16 cellular contexts compared by ENCODE assay signal in the genomic region with DNA sequence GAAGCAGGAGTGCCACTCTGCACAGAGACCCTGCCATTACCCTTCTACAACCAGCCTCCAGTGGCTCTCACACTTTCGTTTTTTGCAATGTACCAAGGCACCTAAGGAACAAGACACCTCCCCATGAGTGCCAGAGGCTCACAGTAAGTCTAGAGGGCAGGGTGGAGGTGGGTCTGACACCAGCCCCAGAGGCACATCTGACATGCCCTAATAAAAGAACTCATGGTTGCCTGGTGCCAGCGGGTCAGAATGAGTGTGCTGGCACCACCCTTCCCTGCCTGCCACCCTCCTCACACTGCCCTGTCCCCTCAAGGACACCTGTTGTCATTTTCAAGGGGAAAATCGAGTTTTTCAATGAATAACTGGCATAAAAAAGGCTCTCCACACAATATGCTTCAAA.
"Had no signal": no experiment of that assay in that cellular context is flagged by ENCODE, and none has a peak within 500 bp of the region (broad histone marks: within the 10 kb centered on the region; RNA-seq: fewer than 3 reads in every experiment).

No MANE protein-coding gene starts in this region.

- H3K27ac Mint-ChIP-seq: activated naive CD8-positive, alpha-beta T cell treated with anti-CD3 and anti-CD28 coated beads for 36 hours; nephron had no signal

- H3K27ac ChIP-seq: suprapubic skin had no signal

- H3K4me3 ChIP-seq: mucosa of descending colon, suprapubic skin had no signal

- H3K27me3 ChIP-seq: suprapubic skin had no signal

- H3K27me3 Mint-ChIP-seq: activated naive CD8-positive, alpha-beta T cell treated with anti-CD3 and anti-CD28 coated beads for 36 hours; stimulated activated naive CD8-positive, alpha-beta T cell treated with anti-CD3 and anti-CD28 coated beads, Interleukin-15, amount 100 ng/mL, for 72 hours had no signal

- ATAC-seq: mucosa of descending colon; stimulated activated naive CD8-positive, alpha-beta T cell treated with anti-CD3 and anti-CD28 coated beads, Interleukin-15, amount 100 ng/mL, for 72 hours had no signal

- H3K4me3 Mint-ChIP-seq: activated naive CD8-positive, alpha-beta T cell treated with anti-CD3 and anti-CD28 coated beads for 36 hours; nephron; stimulated activated naive CD8-positive, alpha-beta T cell treated with anti-CD3 and anti-CD28 coated beads, Interleukin-15, amount 100 ng/mL, for 72 hours had no signal

- H3K9me3 ChIP-seq: mucosa of descending colon, suprapubic skin had no signal

- H3K9me3 Mint-ChIP-seq: nephron had no signal

- DNase-seq: activated CD4-positive, alpha-beta T cell treated with anti-CD3 and anti-CD28 coated beads, Interleukin-2, amount 50 U/mL, for 1 hour; activated CD4-positive, CD25-positive, alpha-beta regulatory T cell; activated gamma-delta T cell treated with Interleukin-2 at 50 U/mL for 16 hours; activated naive CD8-positive, alpha-beta T cell treated with anti-CD3 and anti-CD28 coated beads for 36 hours; amniotic stem cell; caudate nucleus; erythroblast; foreskin melanocyte; head of caudate nucleus; kidney glomerular epithelial cell; mesenchymal stem cell; mucosa of descending colon; stimulated activated naive CD8-positive, alpha-beta T cell treated with anti-CD3 and anti-CD28 coated beads, Interleukin-15, amount 100 ng/mL, for 72 hours; T1000 had no signal
